Comparison of ENCODE assay signal across 1 cellular context in the genomic region with DNA sequence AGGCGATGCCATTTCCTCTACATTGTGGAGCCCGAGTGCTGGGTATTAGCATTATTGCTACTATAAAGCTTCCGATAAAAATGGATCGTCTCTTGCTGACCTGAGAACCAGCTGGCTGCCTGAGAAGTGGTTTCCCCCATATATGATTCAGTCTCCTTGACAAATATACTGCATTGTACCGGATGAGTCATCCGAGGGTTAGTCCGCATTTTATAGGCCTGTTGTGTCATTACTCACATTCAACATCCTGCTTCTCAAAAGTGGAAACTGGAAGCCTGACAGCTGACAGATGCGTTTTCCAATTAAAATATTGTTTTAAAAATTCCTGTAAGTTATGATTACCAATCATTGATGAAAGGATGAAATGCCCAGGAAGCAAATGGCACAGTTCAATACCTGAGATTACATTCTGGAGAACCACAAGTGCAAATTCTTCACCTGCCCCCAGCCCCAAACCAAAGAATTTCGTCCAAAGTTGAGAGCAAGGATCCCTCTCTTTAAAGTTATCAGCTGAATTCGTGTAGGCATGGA.
TF ChIP-seq lines count a peak whose summit lies in the region.

No MANE protein-coding gene starts in this region.

TF ChIP-seq in HepG2, 621 proteins besides CTCF, POLR2A, EP300 and RAD21 (continued from another document and continues in another):
- peak; percentile 74; the same call in 1 of the 2 replicates for TF ChIP-seq RNF219 (CRISPR knock-in tag; IDR thresholded peaks at IDR 0.05)
- TF ChIP-seq SRF (IDR thresholded peaks at IDR 0.05; ENCODE audit: low read depth, low read length), result no peak
- TF ChIP-seq ZNF552 (CRISPR knock-in tag; IDR thresholded peaks at IDR 0.05; ENCODE audit: borderline replicate concordance), result no peak
- no peak for TF ChIP-seq ZNF468 (CRISPR knock-in tag; IDR thresholded peaks at IDR 0.05)
- TF ChIP-seq, protein P1, sequence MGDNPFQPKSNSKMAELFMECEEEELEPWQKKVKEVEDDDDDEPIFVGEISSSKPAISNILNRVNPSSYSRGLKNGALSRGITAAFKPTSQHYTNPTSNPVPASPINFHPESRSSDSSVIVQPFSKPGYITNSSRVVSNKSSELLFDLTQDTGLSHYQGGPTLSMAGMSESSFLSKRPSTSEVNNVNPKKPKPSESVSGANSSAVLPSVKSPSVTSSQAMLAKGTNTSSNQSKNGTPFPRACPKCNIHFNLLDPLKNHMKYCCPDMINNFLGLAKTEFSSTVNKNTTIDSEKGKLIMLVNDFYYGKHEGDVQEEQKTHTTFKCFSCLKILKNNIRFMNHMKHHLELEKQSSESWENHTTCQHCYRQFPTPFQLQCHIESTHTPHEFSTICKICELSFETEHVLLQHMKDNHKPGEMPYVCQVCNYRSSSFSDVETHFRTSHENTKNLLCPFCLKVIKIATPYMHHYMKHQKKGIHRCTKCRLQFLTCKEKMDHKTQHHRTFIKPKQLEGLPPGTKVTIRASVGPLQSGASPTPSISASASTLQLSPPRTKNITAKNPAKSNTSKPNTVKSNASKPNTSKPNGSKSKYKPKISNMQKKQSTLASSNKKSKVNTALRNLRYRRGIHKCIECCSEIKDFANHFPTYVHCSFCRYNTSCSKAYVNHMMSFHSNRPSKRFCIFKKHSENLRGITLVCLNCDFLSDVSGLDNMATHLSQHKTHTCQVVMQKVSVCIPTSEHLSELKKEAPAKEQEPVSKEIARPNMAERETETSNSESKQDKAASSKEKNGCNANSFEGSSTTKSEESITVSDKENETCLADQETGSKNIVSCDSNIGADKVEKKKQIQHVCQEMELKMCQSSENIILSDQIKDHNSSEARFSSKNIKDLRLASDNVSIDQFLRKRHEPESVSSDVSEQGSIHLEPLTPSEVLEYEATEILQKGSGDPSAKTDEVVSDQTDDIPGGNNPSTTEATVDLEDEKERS (CRISPR knock-in tag; IDR thresholded peaks at IDR 0.05), result no peak
- peak; percentile 97 for TF ChIP-seq FOSL2 (CRISPR knock-in tag; IDR thresholded peaks at IDR 0.05)
- TF ChIP-seq HMG20A (CRISPR knock-in tag; IDR thresholded peaks at IDR 0.05; ENCODE audit: borderline replicate concordance), result 0 out of 2 replicates have a peak, but pooled peaks have one; percentile 27
- peak; percentile 29; the same call in 1 of the 2 replicates for TF ChIP-seq ZBTB20 (CRISPR knock-in tag; IDR thresholded peaks at IDR 0.05; ENCODE audit: borderline replicate concordance, low read depth)
- no peak for TF ChIP-seq ZNF740 (CRISPR knock-in tag; IDR thresholded peaks at IDR 0.05)
- TF ChIP-seq, protein P2, sequence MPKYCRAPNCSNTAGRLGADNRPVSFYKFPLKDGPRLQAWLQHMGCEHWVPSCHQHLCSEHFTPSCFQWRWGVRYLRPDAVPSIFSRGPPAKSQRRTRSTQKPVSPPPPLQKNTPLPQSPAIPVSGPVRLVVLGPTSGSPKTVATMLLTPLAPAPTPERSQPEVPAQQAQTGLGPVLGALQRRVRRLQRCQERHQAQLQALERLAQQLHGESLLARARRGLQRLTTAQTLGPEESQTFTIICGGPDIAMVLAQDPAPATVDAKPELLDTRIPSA (CRISPR knock-in tag; IDR thresholded peaks at IDR 0.05; ENCODE audit: borderline replicate concordance), result no peak
- TF ChIP-seq HMGXB4 (CRISPR knock-in tag; IDR thresholded peaks at IDR 0.05; ENCODE audit: borderline replicate concordance in 1 of 2, low read depth in 1 of 2), result no peak
- TF ChIP-seq ZBTB49 (CRISPR knock-in tag; IDR thresholded peaks at IDR 0.05; ENCODE audit: borderline replicate concordance), result no peak
- TF ChIP-seq ZNF704 (CRISPR knock-in tag; IDR thresholded peaks at IDR 0.05; ENCODE audit: borderline replicate concordance), result no peak
- no peak for TF ChIP-seq NR3C1 (CRISPR knock-in tag; IDR thresholded peaks at IDR 0.05)
- peak; percentile 58; the same call in 1 of the 2 replicates for TF ChIP-seq SAP130 (CRISPR knock-in tag; IDR thresholded peaks at IDR 0.05; ENCODE audit: low read depth)
- TF ChIP-seq MAFF (IDR thresholded peaks at IDR 0.05; ENCODE audit: low read depth, low read length), result no peak
- TF ChIP-seq, protein P3, sequence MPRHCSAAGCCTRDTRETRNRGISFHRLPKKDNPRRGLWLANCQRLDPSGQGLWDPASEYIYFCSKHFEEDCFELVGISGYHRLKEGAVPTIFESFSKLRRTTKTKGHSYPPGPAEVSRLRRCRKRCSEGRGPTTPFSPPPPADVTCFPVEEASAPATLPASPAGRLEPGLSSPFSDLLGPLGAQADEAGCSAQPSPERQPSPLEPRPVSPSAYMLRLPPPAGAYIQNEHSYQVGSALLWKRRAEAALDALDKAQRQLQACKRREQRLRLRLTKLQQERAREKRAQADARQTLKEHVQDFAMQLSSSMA (CRISPR knock-in tag; IDR thresholded peaks at IDR 0.05), result no peak
- no peak for TF ChIP-seq HCFC1 (IDR thresholded peaks at IDR 0.05; ENCODE audit: low read depth, low read length)
- 0 out of 2 replicates have a peak, but pooled peaks have one; percentile 35 for TF ChIP-seq PRDM10 (CRISPR knock-in tag; IDR thresholded peaks at IDR 0.05; ENCODE audit: low read depth)
- TF ChIP-seq ZNF747 (CRISPR knock-in tag; IDR thresholded peaks at IDR 0.05; ENCODE audit: borderline replicate concordance), result no peak
- TF ChIP-seq MYNN (CRISPR knock-in tag; IDR thresholded peaks at IDR 0.05; ENCODE audit: low read depth), result no peak
- TF ChIP-seq JUN (CRISPR knock-in tag; IDR thresholded peaks at IDR 0.05), result 0 out of 2 replicates have a peak, but pooled peaks have one; percentile 49
- peak; percentile 27; the same call in 1 of the 2 replicates for TF ChIP-seq MIER3 (CRISPR knock-in tag; IDR thresholded peaks at IDR 0.05; ENCODE audit: borderline replicate concordance)
